ENCODE assay signal across 8 cellular contexts in the genomic region with DNA sequence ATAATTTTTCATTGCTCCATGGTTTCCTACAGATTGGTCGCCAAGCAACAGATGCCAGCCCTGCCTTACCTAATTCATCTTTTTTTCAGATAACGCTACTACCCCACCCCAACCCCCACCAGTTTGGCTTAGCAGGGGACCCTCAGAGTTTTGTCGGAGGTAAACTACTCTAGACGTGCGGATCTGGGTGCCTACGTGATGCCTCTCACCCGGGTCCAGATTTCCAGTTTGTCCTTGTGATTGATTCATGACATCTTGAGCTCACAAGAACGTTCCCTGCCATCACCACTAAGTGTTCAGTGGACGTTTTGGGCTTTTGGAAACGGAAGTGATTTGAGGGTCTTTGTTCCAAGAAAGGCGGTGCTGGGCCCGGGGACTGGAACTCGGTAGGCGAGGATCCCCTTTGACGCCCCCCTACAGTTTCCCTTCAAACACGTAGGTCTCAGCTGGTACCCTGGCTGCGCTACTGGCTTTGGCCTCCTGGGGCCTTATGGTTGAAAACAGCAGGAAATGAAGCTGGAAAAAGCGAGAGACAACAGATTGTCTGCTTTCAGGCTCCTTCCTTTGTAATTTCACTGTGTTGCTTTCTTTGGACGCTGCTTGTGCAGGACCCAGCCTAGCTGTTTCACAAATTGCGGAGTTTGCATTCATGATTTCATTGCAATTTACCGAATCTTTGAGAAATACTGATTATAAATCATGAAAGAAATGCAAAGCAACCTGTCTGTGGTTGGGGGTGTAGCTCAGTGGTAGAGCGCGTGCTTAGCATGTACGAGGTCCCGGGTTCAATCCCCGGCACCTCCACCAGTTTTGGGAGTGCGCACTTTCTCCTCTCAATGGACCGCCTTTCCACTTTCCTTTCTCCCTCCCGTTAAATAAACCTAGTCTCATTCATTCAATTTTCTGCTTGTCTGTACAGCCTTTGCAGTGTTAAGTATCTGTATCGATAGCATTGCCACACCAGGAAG.
A peak's percentile ranks its signal among the peaks of the same experiment; 100 is the strongest.
DNase-seq lines count a peak whose midpoint lies in the region; ATAC-seq, FAIRE-seq and TF ChIP-seq lines count a peak whose summit lies in the region.

No MANE protein-coding gene starts in this region.

- BruUV-seq in PC-9 (replicated peaks; lab: Mats Ljungman, UMichigan), result no TSS peak
- BruUV-seq in K562 (replicated peaks; lab: Mats Ljungman, UMichigan), result no TSS peak

- peak; percentile 87 for ATAC-seq in activated CD4-positive, alpha-beta T cell treated with anti-CD3 and anti-CD28 coated beads for 36 hours
- ATAC-seq in K562, result peak; percentile 48
- ATAC-seq in left lobe of liver, result peak; percentile 52
- ATAC-seq in upper lobe of left lung (ENCODE audit: low FRiP score in 2 of 2), result no peak
- ATAC-seq in HG02840 (IDR thresholded peaks at IDR 0.05; ENCODE audit: low FRiP score, unreplicated experiment), result no peak

- POLR2A ChIA-PET in activated CD4-positive, alpha-beta T cell treated with anti-CD3 and anti-CD28 coated beads for 36 hours (lab: Charles Lee), result no interaction called here
- POLR2A ChIA-PET in PC-9 (lab: Charles Lee; ENCODE audit: unreplicated experiment) (interaction anchor here (0.6 kb wide), 2 partner anchors 50 to 209 kb away, joined by 3 to 9 read pairs; no protein-coding TSS in a partner anchor), K562 (lab: Yijun Ruan, JAX) (interaction anchor here (0.7 to 2.0 kb wide), 9 partner anchors 9 to 527 kb away, joined by 3 to 16 read pairs (median 4); a partner anchor contains a TSS)

- in situ Hi-C loops in K562 (cut with MboI), result no loop called here

- H4K20me1 ChIP-seq in PC-9 (ENCODE audit: insufficient read depth) (no peaks in the 10 kb centered on the region), K562 (replicated peaks; ENCODE audit: control insufficient read depth, insufficient read depth, low read length) (no peaks in the 10 kb centered on the region)

- CTCF ChIA-PET in activated CD4-positive, alpha-beta T cell treated with anti-CD3 and anti-CD28 coated beads for 36 hours (lab: Charles Lee), result interaction anchor here (0.6 to 1.2 kb wide), 12 partner anchors 10 to 445 kb away, joined by 3 to 6 read pairs (median 3); no protein-coding TSS in a partner anchor
- CTCF ChIA-PET in PC-9 (lab: Charles Lee), result interaction anchor here (0.5 kb wide), 1 partner anchor 92 kb away, joined by 3 read pairs; no protein-coding TSS in a partner anchor
- CTCF ChIA-PET in K562 (lab: Yijun Ruan, JAX; ENCODE audit: low intra/inter-chr PET ratio), result no interaction called here

- no peak for TF ChIP-seq RAD21 in K562 (CRISPR knock-in tag; conservative IDR thresholded peaks at IDR 0.05 in 1 of 2, IDR thresholded peaks at IDR 0.05 in 1 of 2)

- TF ChIP-seq CTCF in PC-9 (conservative IDR thresholded peaks at IDR 0.05) (peak; percentile 68), K562 (IDR thresholded peaks at IDR 0.05 in 2 of 3, conservative IDR thresholded peaks at IDR 0.05 in 1 of 3; ENCODE audit: insufficient read depth in 2 of 3, low read depth in 1 of 3, low read length in 3 of 3) (peak; percentile 2 to 45 (median 24); a peak in 1 of 6 replicates), upper lobe of left lung (IDR thresholded peaks at IDR 0.05) (no peak)

- intact Hi-C loops in activated CD4-positive, alpha-beta T cell treated with anti-CD3 and anti-CD28 coated beads for 36 hours (cut with DNase I, micrococcal nuclease), result loop anchor here in 1 of 2 experiments (2.0 kb wide), 2 partner anchors 42 to 64 kb away; no protein-coding TSS in a partner anchor
- intact Hi-C loops in PC-9 (cut with micrococcal nuclease; ENCODE audit: unreplicated experiment) (loop anchor here (1.0 kb wide), 1 partner anchor 52 kb away; no protein-coding TSS in a partner anchor), K562 (cut with micrococcal nuclease) (no loop called here)

- peak overlapping the region; percentile 55 for H3K27ac Mint-ChIP-seq in activated CD4-positive, alpha-beta T cell treated with anti-CD3 and anti-CD28 coated beads for 36 hours

- FAIRE-seq in K562 (lab: Jason Lieb, UNC), result no peak

- H3K27me3 Mint-ChIP-seq in activated CD4-positive, alpha-beta T cell treated with anti-CD3 and anti-CD28 coated beads for 36 hours, result peaks cover 40% of the 10 kb centered on the region

- H3K9me1 ChIP-seq in K562 (ENCODE audit: control insufficient read depth, insufficient read depth, low read length), result no peaks in the 10 kb centered on the region

- no peaks in the 10 kb centered on the region for H3K79me2 ChIP-seq in PC-9 (ENCODE audit: low read depth)
- peaks cover 79% of the 10 kb centered on the region for H3K79me2 ChIP-seq in K562 (ENCODE audit: control insufficient read depth, insufficient read depth, low read length)

- H3K36me3 Mint-ChIP-seq in activated CD4-positive, alpha-beta T cell treated with anti-CD3 and anti-CD28 coated beads for 36 hours (ENCODE audit: low read depth), result no peaks in the 10 kb centered on the region

- H3K27me3 ChIP-seq in HUES64 (ENCODE audit: insufficient read depth, low read length), result 0 out of 2 replicates have a peak, but pooled peaks cover 3% of the 10 kb centered on the region
- H3K27me3 ChIP-seq in PC-9 (ENCODE audit: insufficient read depth, low read depth), result no peaks in the 10 kb centered on the region
- no peaks in the 10 kb centered on the region for H3K27me3 ChIP-seq in K562 (ENCODE audit: control insufficient read depth in 2 of 2, insufficient read depth in 2 of 2, low read length in 2 of 2)
- peaks cover 0 to 6% (median 0%) of the 10 kb centered on the region in 4 donors for H3K27me3 ChIP-seq in upper lobe of left lung

- TF ChIP-seq POLR2A in K562 (conservative IDR thresholded peaks at IDR 0.05) (peak; percentile 65), upper lobe of left lung (IDR thresholded peaks at IDR 0.05) (no peak)

- no peaks in the 10 kb centered on the region for H3K9me3 Mint-ChIP-seq in activated CD4-positive, alpha-beta T cell treated with anti-CD3 and anti-CD28 coated beads for 36 hours (ENCODE audit: low read depth)

- 4% methylated on average over 29 of the region's 30 CpGs for WGBS in HUES64
- 89% methylated on average over 30 of the region's 30 CpGs for WGBS in K562 (ENCODE audit: insufficient coverage, low coverage, missing lambda C conversion rate)
- 5 to 6% methylated on average over 22 to 30 of the region's 30 CpGs for WGBS in upper lobe of left lung, 2 donors

- peaks cover 7% of the 10 kb centered on the region; the same call in 1 of the 2 replicates for H3F3A ChIP-seq in PC-9 (ENCODE audit: insufficient read depth, low read depth)

- H3K4me3 Mint-ChIP-seq in activated CD4-positive, alpha-beta T cell treated with anti-CD3 and anti-CD28 coated beads for 36 hours, result peak overlapping the region; percentile 66

- H2AFZ ChIP-seq in PC-9, result peak overlapping the region; percentile 86
- no peak overlapping the region for H2AFZ ChIP-seq in K562 (ENCODE audit: low read depth, low read length)

- H3K27ac ChIP-seq in HUES64 (ENCODE audit: low read depth, low read length) (no peak overlapping the region; the same call in 1 of the 2 replicates), PC-9 (0 out of 2 replicates have a peak overlapping the region, but pooled peaks have one; percentile 5), K562 (ENCODE audit: extremely low read depth, low read depth, low read length) (peak overlapping the region; percentile 56; the same call in 1 of the 3 replicates), upper lobe of left lung (no peak overlapping the region)

- no peaks in the 10 kb centered on the region; the same call in 1 of the 2 replicates for H3K4me1 ChIP-seq in HUES64 (ENCODE audit: insufficient read depth, low read length)
- peaks cover 10% of the 10 kb centered on the region; the same call in 1 of the 2 replicates for H3K4me1 ChIP-seq in PC-9 (replicated peaks; ENCODE audit: insufficient read depth)
- peaks cover 7 to 22% of the 10 kb centered on the region in 2 experiments; a peak in 4 of 5 replicates for H3K4me1 ChIP-seq in K562 (replicated peaks in 1 of 2; ENCODE audit: control insufficient read depth in 2 of 2, insufficient read depth in 2 of 2, low read length in 2 of 2)
- peaks cover 0 to 8% (median 0%) of the 10 kb centered on the region in 4 donors for H3K4me1 ChIP-seq in upper lobe of left lung

- peak overlapping the region; percentile 24 for H3K9ac ChIP-seq in HUES64 (ENCODE audit: low read depth, low read length)
- H3K9ac ChIP-seq in K562 (ENCODE audit: insufficient read depth in 1 of 2, low read depth in 2 of 2, low read length in 2 of 2), result no peak overlapping the region

- DNase-seq in activated CD4-positive, alpha-beta T cell treated with anti-CD3 and anti-CD28 coated beads for 36 hours, result peak; percentile 75
- no peak for DNase-seq in activated CD4-positive, alpha-beta T cell treated with anti-CD3 and anti-CD28 coated beads for 1 hour
- peak; percentile 55 to 62 for DNase-seq in PC-9
- DNase-seq in K562 (ENCODE audit: extremely low read depth in 1 of 4, low spot score in 3 of 4), result peak; percentile 44 to 66 (median 56)
- no peak for DNase-seq in left lobe of liver (ENCODE audit: low spot score)
- DNase-seq in upper lobe of left lung, result no peak

- H3K4me2 ChIP-seq in PC-9 (peak overlapping the region; percentile 82), K562 (ENCODE audit: insufficient read depth, low read length) (no peak overlapping the region)

- H3K4me3 ChIP-seq in HUES64 (ENCODE audit: low read length), result peak overlapping the region; percentile 84
- peak overlapping the region; percentile 65 for H3K4me3 ChIP-seq in PC-9
- no peak overlapping the region for H3K4me3 ChIP-seq in K562
- H3K4me3 ChIP-seq in upper lobe of left lung, result no peak overlapping the region

- H3K4me1 Mint-ChIP-seq in activated CD4-positive, alpha-beta T cell treated with anti-CD3 and anti-CD28 coated beads for 36 hours, result peaks cover 6% of the 10 kb centered on the region

- H3K9me2 ChIP-seq in PC-9 (ENCODE audit: insufficient read depth), result no peaks in the 10 kb centered on the region

- no peaks in the 10 kb centered on the region for H3K9me3 ChIP-seq in HUES64 (ENCODE audit: insufficient read depth, low read depth, low read length)
- H3K9me3 ChIP-seq in PC-9 (ENCODE audit: insufficient read depth, low read depth), result no peaks in the 10 kb centered on the region
- no peaks in the 10 kb centered on the region for H3K9me3 ChIP-seq in K562 (replicated peaks; ENCODE audit: control insufficient read depth, insufficient read depth, low read depth, low read length)
- no peaks in the 10 kb centered on the region for H3K9me3 ChIP-seq in upper lobe of left lung

- H3K36me3 ChIP-seq in HUES64 (ENCODE audit: insufficient read depth, low read length) (no peaks in the 10 kb centered on the region), PC-9 (ENCODE audit: low read depth) (no peaks in the 10 kb centered on the region), K562 (ENCODE audit: control insufficient read depth, insufficient read depth, low read length) (peaks cover 36% of the 10 kb centered on the region; the same call in 2 of the 3 replicates), upper lobe of left lung (no peaks in the 10 kb centered on the region)

- TF ChIP-seq EP300 in K562 (IDR thresholded peaks at IDR 0.05; ENCODE audit: low read length), result no peak
- no peak for TF ChIP-seq EP300 in upper lobe of left lung (IDR thresholded peaks at IDR 0.05)

TF ChIP-seq in K562, 482 proteins besides CTCF, POLR2A, EP300 and RAD21 (continues in another document):
- TF ChIP-seq POLR2H (tag; IDR thresholded peaks at IDR 0.05; ENCODE audit: low read depth) (peak; percentile 18; the same call in 1 of the 2 replicates), MEIS2 (IDR thresholded peaks at IDR 0.05; ENCODE audit: partially characterized antibody) (peak; percentile 75), POLR3A (IDR thresholded peaks at IDR 0.05; ENCODE audit: borderline replicate concordance, extremely low read depth, insufficient read depth, insufficient read length) (peak; percentile 75)

Comparison
In these comparisons a context has a peak if more than half of its experiments do, and no peak if none do; other contexts are left out.
1. DNase-seq: peak in activated CD4-positive, alpha-beta T cell treated with anti-CD3 and anti-CD28 coated beads for 36 hours (single experiment), PC-9 (2 of 2) and K562 (4 of 4); none in activated CD4-positive, alpha-beta T cell treated with anti-CD3 and anti-CD28 coated beads for 1 hour (single experiment), left lobe of liver (single experiment) and upper lobe of left lung (0 of 2).
2. ATAC-seq: peak in activated CD4-positive, alpha-beta T cell treated with anti-CD3 and anti-CD28 coated beads for 36 hours (single experiment), K562 (single experiment) and left lobe of liver (single experiment); none in upper lobe of left lung (0 of 2) and HG02840 (single experiment).
3. H3K27ac ChIP-seq: peak in PC-9 (single experiment) and K562 (single experiment); none in HUES64 (single experiment) and upper lobe of left lung (0 of 4).
4. H3K4me3 ChIP-seq: peak in HUES64 (single experiment) and PC-9 (single experiment); none in K562 (single experiment) and upper lobe of left lung (0 of 4).
5. CTCF ChIP-seq: peak in PC-9 (single experiment) and K562 (3 of 3); none in upper lobe of left lung (0 of 6).